In genomic region chr13:102847272-102848234, GRCh38 we compare ENCODE assay signal across 8 cellular contexts. TPM values are rescaled to one million over a fixed set of nuclear protein-coding genes. Genes with fewer than 3 reads are reported as not detected.
DNase-seq lines count a peak whose midpoint lies in the region; ATAC-seq, FAIRE-seq and TF ChIP-seq lines count a peak whose summit lies in the region.

No MANE protein-coding gene starts in this region.

- TF ChIP-seq EP300 in HepG2 (IDR thresholded peaks at IDR 0.05; ENCODE audit: low read depth in 2 of 2, low read length in 2 of 2), result no peak
- no peak for TF ChIP-seq EP300 in HepG2 (CRISPR knock-in tag; IDR thresholded peaks at IDR 0.05; ENCODE audit: borderline replicate concordance)

- TF ChIP-seq POLR2A in H54 (IDR thresholded peaks at IDR 0.05; ENCODE audit: low read depth, low read length) (no peak), HepG2 (IDR thresholded peaks at IDR 0.05; ENCODE audit: insufficient read depth in 1 of 2, low read depth in 2 of 2, low read length in 2 of 2) (no peak)

- H2AFZ ChIP-seq in HepG2 (ENCODE audit: low read length), result no peak overlapping the region

- POLR2A ChIA-PET in HepG2 (lab: Yijun Ruan, JAX), result no interaction called here

- TF ChIP-seq RAD21 in HepG2 (CRISPR knock-in tag; IDR thresholded peaks at IDR 0.05), result peak; percentile 23; the same call in 1 of the 2 replicates

- peaks cover 32% of the 10 kb centered on the region for H3K79me2 ChIP-seq in HepG2 (ENCODE audit: insufficient read depth, low read length)

- WGBS in HepG2 (ENCODE audit: low lambda C conversion rate), result 21% methylated on average over 11 of the region's 12 CpGs

- intact Hi-C loops in HepG2 (cut with micrococcal nuclease; ENCODE audit: unreplicated experiment) (loop anchor here (1.0 kb wide), 5 partner anchors 17 to 267 kb away; no protein-coding TSS in a partner anchor), tibial artery (cut with DNase I; ENCODE audit: low total_unique reads) (loop anchor here (2.0 to 10.0 kb wide), 2 partner anchors 53 to 253 kb away; partner anchors contain the start of genes BIVM and POGLUT2)

- in situ Hi-C loops in brain microvascular endothelial cell (cut with HindIII; ENCODE audit: low pct_ligation_motif_present, low sequenced_read_pairs), result no loop called here
- in situ Hi-C loops in HepG2 (cut with HindIII; ENCODE audit: extremely low pct_ligation_motif_present, low pct_unique_long_range_greater_than_20kb), result loop anchor here (5.0 kb wide), 1 partner anchor 250 kb away; the partner anchor contains the start of gene TPP2

- FAIRE-seq in H54 (lab: Jason Lieb, UNC), result peak; percentile 94
- FAIRE-seq in HepG2 (lab: Jason Lieb, UNC), result peak; percentile 63

- H3K4me1 ChIP-seq in HepG2 (ENCODE audit: insufficient read depth, low read length) (peaks cover 15% of the 10 kb centered on the region), tibial artery (peaks cover 0 to 20% (median 12%) of the 10 kb centered on the region in 4 donors)

- DNase-seq in DMS114 treated with DMSO at 0.1 percent for 48 hours (lab: John Stamatoyannopoulos, UW; ENCODE audit: unreplicated experiment) (peak; percentile 61), H54 (ENCODE audit: insufficient read length, low spot score) (no peak), NOMO-1 (lab: John Stamatoyannopoulos, UW; ENCODE audit: unreplicated experiment in 2 of 2) (peak; percentile 29 to 50), brain microvascular endothelial cell (peak; percentile 11), HepG2 (ENCODE audit: low spot score) (no peak), tibial artery (no peak)

- peak overlapping the region; percentile 91 for H3K4me2 ChIP-seq in HepG2 (ENCODE audit: low read depth, low read length)

- H3K27me3 ChIP-seq in brain microvascular endothelial cell (replicated peaks), result no peaks in the 10 kb centered on the region
- H3K27me3 ChIP-seq in HepG2 (ENCODE audit: control insufficient read depth in 1 of 2, insufficient read depth in 2 of 2, low read length in 2 of 2), result no peaks in the 10 kb centered on the region; a peak in 1 of 5 replicates
- no peaks in the 10 kb centered on the region for H3K27me3 ChIP-seq in tibial artery

- peak overlapping the region; percentile 93 for H3K4me3 ChIP-seq in brain microvascular endothelial cell (ENCODE audit: low read depth, low read length)
- H3K4me3 ChIP-seq in HepG2 (replicated peaks in 1 of 3; ENCODE audit: insufficient read depth in 1 of 3, low read depth in 2 of 3, low read length in 3 of 3), result peak overlapping the region; percentile 86 to 94 (median 89)
- H3K4me3 ChIP-seq in tibial artery, result peak overlapping the region; percentile 66 to 88

- H4K20me1 ChIP-seq in HepG2 (ENCODE audit: insufficient read depth, low read length), result 0 out of 2 replicates have a peak, but pooled peaks cover 3% of the 10 kb centered on the region

- peak overlapping the region; percentile 86 for H3K9ac ChIP-seq in HepG2 (ENCODE audit: insufficient read depth, low read depth, low read length)

- ATAC-seq in HepG2 (no peak), HG02588 (IDR thresholded peaks at IDR 0.05; ENCODE audit: unreplicated experiment) (no peak), GM21737 (IDR thresholded peaks at IDR 0.05; ENCODE audit: unreplicated experiment) (no peak)

- H3K9me3 ChIP-seq in HepG2 (ENCODE audit: low read length) (no peaks in the 10 kb centered on the region), tibial artery (no peaks in the 10 kb centered on the region)

- CTCF ChIA-PET in HepG2 (lab: Yijun Ruan, JAX; ENCODE audit: low intra/inter-chr PET ratio, low total read pairs), result interaction anchor here (1.1 to 1.8 kb wide), 5 partner anchors 47 to 906 kb away, joined by 4 to 12 read pairs (median 4); no protein-coding TSS in a partner anchor

- no TSS peak for BruUV-seq in HepG2 (replicated peaks; lab: Mats Ljungman, UMichigan)

- H3K36me3 ChIP-seq in brain microvascular endothelial cell (replicated peaks) (no peaks in the 10 kb centered on the region), HepG2 (replicated peaks in 1 of 2; ENCODE audit: control insufficient read depth in 1 of 2, insufficient read depth in 2 of 2, low read length in 2 of 2) (peaks cover 0 to 6% of the 10 kb centered on the region in 2 experiments; a peak in 1 of 5 replicates), tibial artery (peaks cover 0 to 14% (median 0%) of the 10 kb centered on the region in 3 donors)

- TF ChIP-seq CTCF in brain microvascular endothelial cell (IDR thresholded peaks at IDR 0.05; ENCODE audit: low read depth, low read length, missing control alignments) (peak; percentile 70), HepG2 (CRISPR knock-in tag; IDR thresholded peaks at IDR 0.05) (peak; percentile 61), tibial artery (IDR thresholded peaks at IDR 0.05) (peak; percentile 56 to 65)

- peak overlapping the region; percentile 88 for H3K27ac ChIP-seq in brain microvascular endothelial cell
- peak overlapping the region; percentile 90 for H3K27ac ChIP-seq in HepG2 (ENCODE audit: extremely low read length, insufficient read depth, low read length)
- peak overlapping the region; percentile 84 to 95 for H3K27ac ChIP-seq in tibial artery

RNA-seq across cellular contexts. Expression of gene ERCC5, which starts 1.7 kb away (rescaled TPM):
- 32.7 and 35.5 TPM in 2 replicates for total RNA-seq in HepG2 (2016; rRNA removed; fragmentation: Illumina TruSeq; extraction: Trizol)
- 6.1 and 7.3 TPM in 2 replicates for total RNA-seq in HepG2 (2016; cell fraction: cytosol; rRNA removed; fragmentation: Illumina TruSeq; extraction: Trizol; ENCODE audit: low read depth)
- total RNA-seq in HepG2 (2016; cell fraction: insoluble cytoplasmic fraction; rRNA removed; fragmentation: Illumina TruSeq; extraction: Trizol), result 34.4 and 35.7 TPM in 2 replicates
- total RNA-seq in HepG2 (2016; cell fraction: membrane; rRNA removed; fragmentation: Illumina TruSeq; extraction: Trizol), result 9.1 and 9.9 TPM in 2 replicates
- total RNA-seq in HepG2 (2016; cell fraction: nucleus; rRNA removed; fragmentation: Illumina TruSeq; extraction: Trizol), result 39.1 and 44.7 TPM in 2 replicates
- polyA plus RNA-seq in HepG2 (2011; rRNA removed), result 12.9 and 14.5 TPM in 2 replicates
- polyA plus RNA-seq in HepG2 (2011; cell fraction: cytosol; rRNA removed), result 3.8 and 6.7 TPM in 2 replicates
- polyA plus RNA-seq in HepG2 (2011; cell fraction: nucleus; rRNA removed), result 28.0 and 29.1 TPM in 2 replicates
- 15.7 and 24.5 TPM in 2 replicates for polyA plus RNA-seq in HepG2 (2012)
- polyA plus RNA-seq in HepG2 (2016; cell fraction: cytosol; fragmentation: Illumina TruSeq; extraction: Trizol; ENCODE audit: low read depth), result 2.0 and 2.7 TPM in 2 replicates
- polyA plus RNA-seq in HepG2 (2016; cell fraction: insoluble cytoplasmic fraction; fragmentation: Illumina TruSeq; extraction: Trizol; ENCODE audit: low read depth), result 28.3 and 31.2 TPM in 2 replicates
- 3.7 and 4.4 TPM in 2 replicates for polyA plus RNA-seq in HepG2 (2016; cell fraction: membrane; fragmentation: Illumina TruSeq; extraction: Trizol; ENCODE audit: low read depth)
- polyA plus RNA-seq in HepG2 (2016; cell fraction: nucleus; fragmentation: Illumina TruSeq; extraction: Trizol; ENCODE audit: insufficient read depth, low read depth), result 82.8 and 90.6 TPM in 2 replicates
- polyA minus RNA-seq in HepG2 (2011; rRNA and poly(A)+ RNA removed; ENCODE audit: low replicate concordance), result 12.6 and 24.1 TPM in 2 replicates
- 11.8 and 13.1 TPM in 2 replicates for polyA minus RNA-seq in HepG2 (2011; cell fraction: cytosol; rRNA and poly(A)+ RNA removed)
- polyA minus RNA-seq in HepG2 (2011; cell fraction: nucleus; rRNA and poly(A)+ RNA removed), result 31.8 and 49.9 TPM in 2 replicates

RNA-seq across cellular contexts. Expression of gene BIVM, which starts 48.6 kb away (rescaled TPM):
- 13.9 and 15.8 TPM in 2 replicates for total RNA-seq in HepG2 (2016; rRNA removed; fragmentation: Illumina TruSeq; extraction: Trizol)
- total RNA-seq in HepG2 (2016; cell fraction: cytosol; rRNA removed; fragmentation: Illumina TruSeq; extraction: Trizol; ENCODE audit: low read depth), result 5.6 and 6.3 TPM in 2 replicates
- total RNA-seq in HepG2 (2016; cell fraction: insoluble cytoplasmic fraction; rRNA removed; fragmentation: Illumina TruSeq; extraction: Trizol), result 15.3 and 16.6 TPM in 2 replicates
- total RNA-seq in HepG2 (2016; cell fraction: membrane; rRNA removed; fragmentation: Illumina TruSeq; extraction: Trizol), result 14.6 and 15.0 TPM in 2 replicates
- total RNA-seq in HepG2 (2016; cell fraction: nucleus; rRNA removed; fragmentation: Illumina TruSeq; extraction: Trizol), result 20.6 and 23.4 TPM in 2 replicates
- polyA plus RNA-seq in HepG2 (2011; rRNA removed), result 8.9 and 10.4 TPM in 2 replicates
- polyA plus RNA-seq in HepG2 (2011; cell fraction: cytosol; rRNA removed), result 3.3 and 5.3 TPM in 2 replicates
- 12.2 and 14.7 TPM in 2 replicates for polyA plus RNA-seq in HepG2 (2011; cell fraction: nucleus; rRNA removed)
- polyA plus RNA-seq in HepG2 (2012), result 7.7 and 11.4 TPM in 2 replicates
- 2.3 and 2.5 TPM in 2 replicates for polyA plus RNA-seq in HepG2 (2016; cell fraction: cytosol; fragmentation: Illumina TruSeq; extraction: Trizol; ENCODE audit: low read depth)
- polyA plus RNA-seq in HepG2 (2016; cell fraction: insoluble cytoplasmic fraction; fragmentation: Illumina TruSeq; extraction: Trizol; ENCODE audit: low read depth), result 16.5 and 17.6 TPM in 2 replicates
- polyA plus RNA-seq in HepG2 (2016; cell fraction: membrane; fragmentation: Illumina TruSeq; extraction: Trizol; ENCODE audit: low read depth), result 8.4 and 9.0 TPM in 2 replicates
- 42.9 and 44.2 TPM in 2 replicates for polyA plus RNA-seq in HepG2 (2016; cell fraction: nucleus; fragmentation: Illumina TruSeq; extraction: Trizol; ENCODE audit: insufficient read depth, low read depth)
- polyA minus RNA-seq in HepG2 (2011; rRNA and poly(A)+ RNA removed; ENCODE audit: low replicate concordance), result 2.6 and 3.1 TPM in 2 replicates
- 4.2 and 5.6 TPM in 2 replicates for polyA minus RNA-seq in HepG2 (2011; cell fraction: cytosol; rRNA and poly(A)+ RNA removed)
- polyA minus RNA-seq in HepG2 (2011; cell fraction: nucleus; rRNA and poly(A)+ RNA removed), result 28.7 and 30.5 TPM in 2 replicates

RNA-seq across cellular contexts. Expression of gene POGLUT2, which starts 48.8 kb away (rescaled TPM):
- total RNA-seq in HepG2 (2016; rRNA removed; fragmentation: Illumina TruSeq; extraction: Trizol), result 15.4 and 26.1 TPM in 2 replicates
- total RNA-seq in HepG2 (2016; cell fraction: cytosol; rRNA removed; fragmentation: Illumina TruSeq; extraction: Trizol; ENCODE audit: low read depth), result 3.0 and 3.3 TPM in 2 replicates
- total RNA-seq in HepG2 (2016; cell fraction: insoluble cytoplasmic fraction; rRNA removed; fragmentation: Illumina TruSeq; extraction: Trizol), result 16.7 and 25.6 TPM in 2 replicates
- total RNA-seq in HepG2 (2016; cell fraction: membrane; rRNA removed; fragmentation: Illumina TruSeq; extraction: Trizol), result 6.6 and 8.3 TPM in 2 replicates
- 23.7 and 29.5 TPM in 2 replicates for total RNA-seq in HepG2 (2016; cell fraction: nucleus; rRNA removed; fragmentation: Illumina TruSeq; extraction: Trizol)
- 14.7 and 18.0 TPM in 2 replicates for polyA plus RNA-seq in HepG2 (2011; rRNA removed)
- polyA plus RNA-seq in HepG2 (2011; cell fraction: cytosol; rRNA removed), result 12.5 and 15.5 TPM in 2 replicates
- polyA plus RNA-seq in HepG2 (2011; cell fraction: nucleus; rRNA removed), result 6.6 and 7.4 TPM in 2 replicates
- 16.7 and 18.1 TPM in 2 replicates for polyA plus RNA-seq in HepG2 (2012)
- 3.6 and 3.9 TPM in 2 replicates for polyA plus RNA-seq in HepG2 (2016; cell fraction: cytosol; fragmentation: Illumina TruSeq; extraction: Trizol; ENCODE audit: low read depth)
- polyA plus RNA-seq in HepG2 (2016; cell fraction: insoluble cytoplasmic fraction; fragmentation: Illumina TruSeq; extraction: Trizol; ENCODE audit: low read depth), result 18.3 and 18.8 TPM in 2 replicates
- 4.8 and 5.6 TPM in 2 replicates for polyA plus RNA-seq in HepG2 (2016; cell fraction: membrane; fragmentation: Illumina TruSeq; extraction: Trizol; ENCODE audit: low read depth)
- 34.9 and 35.5 TPM in 2 replicates for polyA plus RNA-seq in HepG2 (2016; cell fraction: nucleus; fragmentation: Illumina TruSeq; extraction: Trizol; ENCODE audit: insufficient read depth, low read depth)
- polyA minus RNA-seq in HepG2 (2011; rRNA and poly(A)+ RNA removed; ENCODE audit: low replicate concordance), result 8.4 and 9.1 TPM in 2 replicates
- 10.4 and 10.7 TPM in 2 replicates for polyA minus RNA-seq in HepG2 (2011; cell fraction: cytosol; rRNA and poly(A)+ RNA removed)
- 11.2 and 16.7 TPM in 2 replicates for polyA minus RNA-seq in HepG2 (2011; cell fraction: nucleus; rRNA and poly(A)+ RNA removed)

Comparison
In these comparisons a context has a peak if more than half of its experiments do, and no peak if none do; other contexts are left out.
1. DNase-seq: peak in DMS114 treated with DMSO at 0.1 percent for 48 hours (single experiment), NOMO-1 (2 of 2) and brain microvascular endothelial cell (single experiment); none in H54 (single experiment), HepG2 (single experiment) and tibial artery (0 of 2).
2. Peak in every context shown above with its lines, with median percentiles within 50 percentile points of each other: H3K27ac ChIP-seq, H3K4me3 ChIP-seq and CTCF ChIP-seq.